1 cellular context compared by ENCODE assay signal in genomic region chr18:5582054-5582453, GRCh38.
TF ChIP-seq lines count a peak whose summit lies in the region.

No MANE protein-coding gene starts in this region.

TF ChIP-seq in HepG2, 621 proteins besides CTCF, POLR2A, EP300 and RAD21 (continued from another document):
- TF ChIP-seq ZBTB40 (IDR thresholded peaks at IDR 0.05) = no peak
- no peak for TF ChIP-seq ZBTB40 (CRISPR knock-in tag; IDR thresholded peaks at IDR 0.05)
- TF ChIP-seq, protein P1, sequence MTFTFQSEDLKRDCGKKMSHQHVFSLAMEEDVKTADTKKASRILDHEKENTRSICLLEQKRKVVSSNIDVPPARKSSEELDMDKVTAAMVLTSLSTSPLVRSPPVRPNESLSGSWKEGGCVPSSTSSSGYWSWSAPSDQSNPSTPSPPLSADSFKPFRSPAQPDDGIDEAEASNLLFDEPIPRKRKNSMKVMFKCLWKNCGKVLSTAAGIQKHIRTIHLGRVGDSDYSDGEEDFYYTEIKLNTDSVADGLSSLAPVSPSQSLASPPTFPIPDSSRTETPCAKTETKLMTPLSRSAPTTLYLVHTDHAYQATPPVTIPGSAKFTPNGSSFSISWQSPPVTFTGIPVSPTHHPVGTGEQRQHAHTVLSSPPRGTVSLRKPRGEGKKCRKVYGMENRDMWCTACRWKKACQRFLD (CRISPR knock-in tag; IDR thresholded peaks at IDR 0.05; ENCODE audit: borderline replicate concordance) = no peak
- no peak for TF ChIP-seq NFE2 (CRISPR knock-in tag; IDR thresholded peaks at IDR 0.05)
- TF ChIP-seq LCORL (IDR thresholded peaks at IDR 0.05) = no peak
- TF ChIP-seq LCORL (CRISPR knock-in tag; IDR thresholded peaks at IDR 0.05) = no peak
- no peak for TF ChIP-seq MYPOP (CRISPR knock-in tag; IDR thresholded peaks at IDR 0.05)
- no peak for TF ChIP-seq NR2F1 (CRISPR knock-in tag; IDR thresholded peaks at IDR 0.05)
- TF ChIP-seq SOX13 (IDR thresholded peaks at IDR 0.05) = no peak
- TF ChIP-seq SOX13 (CRISPR knock-in tag; conservative IDR thresholded peaks at IDR 0.05 in 1 of 2, IDR thresholded peaks at IDR 0.05 in 1 of 2) = no peak
- TF ChIP-seq ZNF562 (CRISPR knock-in tag; IDR thresholded peaks at IDR 0.05; ENCODE audit: borderline replicate concordance) = no peak
- TF ChIP-seq ZNF230 (CRISPR knock-in tag; IDR thresholded peaks at IDR 0.05) = no peak
- no peak for TF ChIP-seq KLF12 (CRISPR knock-in tag; IDR thresholded peaks at IDR 0.05; ENCODE audit: borderline replicate concordance)
- TF ChIP-seq SRSF1 (optimal IDR thresholded peaks at IDR 0.05; ENCODE audit: low read depth, low read length) = no peak
- TF ChIP-seq HMGXB3 (CRISPR knock-in tag; IDR thresholded peaks at IDR 0.05; ENCODE audit: borderline replicate concordance) = no peak
- no peak for TF ChIP-seq ZMYM4 (CRISPR knock-in tag; IDR thresholded peaks at IDR 0.05)
